3 cellular contexts compared by ENCODE assay signal in genomic region chr20:20247234-20247633, GRCh38.
"Had no signal": no experiment of that assay in that cellular context is flagged by ENCODE, and none has a peak within 500 bp of the region (broad histone marks: within the 10 kb centered on the region; RNA-seq: fewer than 3 reads in every experiment).

No MANE protein-coding gene starts in this region.

- H3K4me3 ChIP-seq: GM12878 had no signal

- ATAC-seq: GM12878 had no signal

- DNase-seq: GDM1, GF-D8 had no signal
